In the genomic region with DNA sequence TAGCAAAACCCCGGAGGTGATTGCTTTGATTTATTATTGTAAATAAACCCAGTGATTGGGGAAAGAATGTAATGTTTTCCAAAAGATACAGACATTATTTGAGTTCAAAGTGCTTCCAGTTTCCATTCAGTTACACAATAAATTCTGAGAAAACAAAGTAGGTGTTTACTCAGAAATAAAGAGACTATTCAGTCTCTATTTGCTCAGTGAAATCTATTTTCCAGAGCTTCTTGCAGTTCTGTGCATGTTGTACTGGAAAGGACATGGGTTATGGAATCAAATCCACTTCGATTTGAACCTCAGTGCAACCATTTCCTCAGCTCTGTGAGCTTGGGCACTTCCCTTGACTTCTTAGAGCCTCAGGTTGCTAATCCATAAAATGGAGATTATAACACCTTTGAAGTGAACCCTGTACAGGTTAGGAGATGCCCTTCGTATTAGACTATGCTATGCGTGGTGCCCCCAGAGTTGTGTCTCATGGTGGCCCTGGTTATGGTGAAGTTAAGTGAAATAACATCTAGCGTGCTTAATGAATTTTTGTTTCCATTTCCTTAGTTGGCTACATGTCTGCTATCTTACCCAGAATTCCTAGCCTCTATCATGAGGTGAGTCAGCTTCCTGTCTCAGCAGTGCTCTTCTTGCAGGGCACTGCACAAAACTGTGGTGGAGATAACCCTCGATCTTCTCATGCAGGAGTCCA, we compare ENCODE assay signal across 1 cellular context.
TF ChIP-seq lines count a peak whose summit lies in the region.

No MANE protein-coding gene starts in this region.

TF ChIP-seq in liver, 16 proteins besides CTCF, POLR2A, EP300 and RAD21 (continued from another document):
- TF ChIP-seq REST (IDR thresholded peaks at IDR 0.05) (peak; percentile 55), YY1 (IDR thresholded peaks at IDR 0.05) (no peak)
